Comparison of ENCODE assay signal across 29 cellular contexts in genomic region chr15:99126195-99126594, GRCh38. TPM values are rescaled to one million over a fixed set of nuclear protein-coding genes. Genes with fewer than 3 reads are reported as not detected.
DNase-seq lines count a peak whose midpoint lies in the region; ATAC-seq and TF ChIP-seq lines count a peak whose summit lies in the region.
"Had no signal": no experiment of that assay in that cellular context is flagged by ENCODE, and none has a peak within 500 bp of the region (broad histone marks: within the 10 kb centered on the region; RNA-seq: fewer than 3 reads in every experiment).

No MANE protein-coding gene starts in this region.

- H3K18ac ChIP-seq in mesendoderm (ENCODE audit: low read length): no peak overlapping the region

- TF ChIP-seq EP300 in sigmoid colon (IDR thresholded peaks at IDR 0.05): no peak

- H3K79me1 ChIP-seq in mesendoderm (ENCODE audit: low read length): no peaks in the 10 kb centered on the region

- no CpG with 5 or more reads among the region's 5 CpGs for WGBS in mesendoderm (ENCODE audit: extremely low coverage, insufficient coverage, low lambda C conversion rate)
- 93% methylated on average over 5 of the region's 5 CpGs for WGBS in sigmoid colon, 2 donors

- no peak overlapping the region for H4K8ac ChIP-seq in mesendoderm (ENCODE audit: low read depth, low read length)

- no peak overlapping the region for H3K4me2 ChIP-seq in mesendoderm (ENCODE audit: low read length)

- no peak overlapping the region for H3K56ac ChIP-seq in mesendoderm (ENCODE audit: low read length)

- H3K23ac ChIP-seq in mesendoderm (ENCODE audit: low read length): no peak overlapping the region

- no peak overlapping the region for H3K4me3 ChIP-seq in coronary artery
- no peak overlapping the region for H3K4me3 ChIP-seq in mesendoderm (ENCODE audit: low read length)
- no peak overlapping the region for H3K4me3 ChIP-seq in sigmoid colon
- H3K4me3 ChIP-seq: Peyer's patch, SJCRH30, tibial nerve had no signal

- no peaks in the 10 kb centered on the region for H3K9me3 ChIP-seq in sigmoid colon
- H3K9me3 ChIP-seq: BE2C, Peyer's patch, SJCRH30, tibial nerve had no signal

- POLR2A ChIA-PET in RWPE1 (lab: Yijun Ruan, JAX; ENCODE audit: low non-redundant PET): no interaction called here

- no peak overlapping the region for H4K5ac ChIP-seq in mesendoderm (ENCODE audit: low read length)

- H3K27ac ChIP-seq in RWPE1: 0 out of 2 replicates have a peak overlapping the region, but pooled peaks have one; percentile 94
- H3K27ac ChIP-seq in coronary artery: peak overlapping the region; percentile 81 to 93
- H3K27ac ChIP-seq in mesendoderm (ENCODE audit: low read depth, low read length): no peak overlapping the region
- peak overlapping the region; percentile 90 to 100 (median 96) for H3K27ac ChIP-seq in sigmoid colon
- H3K27ac ChIP-seq: brain microvascular endothelial cell, epithelial cell of prostate, parathyroid adenoma, SJCRH30 had no signal

- H3K36me3 ChIP-seq in mesendoderm (ENCODE audit: control insufficient read depth, insufficient read depth, low read length) (no peaks in the 10 kb centered on the region), sigmoid colon (peaks cover 23 to 59% (median 41%) of the 10 kb centered on the region in 4 donors)
- H3K36me3 ChIP-seq: brain microvascular endothelial cell had no signal

- H2BK5ac ChIP-seq in mesendoderm (ENCODE audit: low read length): no peak overlapping the region

- no peak for DNase-seq in RWPE1 (ENCODE audit: low spot score)
- peak; percentile 74 for DNase-seq in coronary artery (ENCODE audit: low spot score)
- DNase-seq in mesendoderm: peak; percentile 27
- peak; percentile 65 for DNase-seq in sigmoid colon
- DNase-seq in stimulated activated CD4-positive, alpha-beta T cell treated with anti-CD3 and anti-CD28 coated beads, Interleukin-4, amount 100 ng/mL, for 4 hours: no peak
- no peak for DNase-seq in NCI-H2227 (lab: John Stamatoyannopoulos, UW; ENCODE audit: unreplicated experiment)
- DNase-seq: ACHN; activated B cell treated with CpG ODN at 0.5 μM for 24 hours; activated CD4-positive, alpha-beta T cell treated with anti-CD3 and anti-CD28 coated beads, Interleukin-2, amount 50 U/mL, for 1 hour; activated gamma-delta T cell treated with Interleukin-2 at 50 U/mL for 16 hours; activated naive CD8-positive, alpha-beta T cell treated with anti-CD3 and anti-CD28 coated beads, Interleukin-2, amount 50 U/mL, for 24 hours; activated T-cell treated with anti-CD3 and anti-CD28 coated beads, Interleukin-2, amount 50 U/mL, for 4 hours; BE2C; brain microvascular endothelial cell; DMS153; effector CD8-positive, alpha-beta T cell; H7; NCI-H1092 treated with DMSO at 0.1 percent for 48 hours; NCI-H187 treated with DMSO at 0.1 percent for 48 hours; NCI-H69; SJCRH30; stimulated activated naive CD8-positive, alpha-beta T cell treated with anti-CD3 and anti-CD28 coated beads, Interleukin-15, Interleukin-2, amounts not matched to agents 100 U/mL and 50 U/mL, for 24 hours had no signal

- H2AK5ac ChIP-seq in mesendoderm (ENCODE audit: low read length): no peak overlapping the region

- TF ChIP-seq CTCF in RWPE1 (conservative IDR thresholded peaks at IDR 0.05; ENCODE audit: low read depth) (no peak), coronary artery (IDR thresholded peaks at IDR 0.05) (no peak), sigmoid colon (IDR thresholded peaks at IDR 0.05) (no peak)

- H2BK120ac ChIP-seq in mesendoderm (ENCODE audit: low read depth, low read length): no peak overlapping the region

- H2BK15ac ChIP-seq in mesendoderm (replicated peaks; ENCODE audit: low read depth): no peak overlapping the region

- no peaks in the 10 kb centered on the region for H3K27me3 ChIP-seq in mesendoderm (ENCODE audit: insufficient read depth, low read length, poor library complexity)
- no peaks in the 10 kb centered on the region for H3K27me3 ChIP-seq in sigmoid colon
- H3K27me3 ChIP-seq: BE2C, brain microvascular endothelial cell, Peyer's patch, SJCRH30, tibial nerve had no signal

- no peak for ATAC-seq in HG03439 (IDR thresholded peaks at IDR 0.05; ENCODE audit: unreplicated experiment)
- no peak for ATAC-seq in HG03159 (IDR thresholded peaks at IDR 0.05; ENCODE audit: unreplicated experiment)
- ATAC-seq: activated naive CD8-positive, alpha-beta T cell treated with anti-CD3 and anti-CD28 coated beads, Interleukin-2, amount 50 U/mL, for 24 hours; activated T-cell treated with anti-CD3 and anti-CD28 coated beads, Interleukin-2, amount 50 U/mL, for 4 hours; left lobe of liver; stimulated activated naive CD8-positive, alpha-beta T cell treated with anti-CD3 and anti-CD28 coated beads, Interleukin-15, Interleukin-2, amounts not matched to agents 100 U/mL and 50 U/mL, for 24 hours had no signal

- CTCF ChIA-PET in RWPE1 (lab: Yijun Ruan, JAX): interaction anchor here (0.7 kb wide), 1 partner anchor 13 kb away, joined by 3 read pairs; no protein-coding TSS in a partner anchor

- H3K4me1 ChIP-seq in mesendoderm (ENCODE audit: control insufficient read depth, low read depth, low read length): peaks cover 6% of the 10 kb centered on the region
- H3K4me1 ChIP-seq in sigmoid colon: peaks cover 0 to 100% (median 99%) of the 10 kb centered on the region in 4 donors
- H3K4me1 ChIP-seq: parathyroid adenoma had no signal

- H3K4ac ChIP-seq in mesendoderm (ENCODE audit: low read depth, low read length): no peak overlapping the region

- no peak for TF ChIP-seq POLR2A in sigmoid colon (IDR thresholded peaks at IDR 0.05)

- no peak overlapping the region for H3K9ac ChIP-seq in mesendoderm (ENCODE audit: low read length)
- H3K9ac ChIP-seq: parathyroid adenoma had no signal

- H3K79me2 ChIP-seq in mesendoderm (ENCODE audit: control insufficient read depth, insufficient read depth, low read length): no peaks in the 10 kb centered on the region
- H3K79me2 ChIP-seq: parathyroid adenoma had no signal

- intact Hi-C loops in sigmoid colon (cut with DNase I): no loop called here

RNA-seq across cellular contexts. Expression of gene SYNM, which starts 21.3 kb away (rescaled TPM):
- polyA plus RNA-seq in mesendoderm (2013, experiment 1 of 2): 1.8 TPM
- polyA plus RNA-seq in mesendoderm (2013, experiment 2 of 2): 1.8 TPM
- total RNA-seq in sigmoid colon: 1,000 to 10,000 TPM in 3 of 4 donors, 100 to 1,000 TPM in 1; 731 to 1,357 (median 1,117) TPM
- polyA plus RNA-seq in sigmoid colon: 10 to 100 TPM in 1 of 3 donors, 1 to 10 TPM in 1, under 1 TPM in 1; 0.69 to 31.9 (median 9.0) TPM

Comparison
In these comparisons a context has a peak if more than half of its experiments do, and no peak if none do; other contexts are left out.
1. DNase-seq: peak in coronary artery (single experiment), mesendoderm (single experiment) and sigmoid colon (single experiment); none in RWPE1 (single experiment), stimulated activated CD4-positive, alpha-beta T cell treated with anti-CD3 and anti-CD28 coated beads, Interleukin-4, amount 100 ng/mL, for 4 hours (0 of 2) and NCI-H2227 (single experiment).